ENCODE assay signal across 9 cellular contexts in the genomic region with DNA sequence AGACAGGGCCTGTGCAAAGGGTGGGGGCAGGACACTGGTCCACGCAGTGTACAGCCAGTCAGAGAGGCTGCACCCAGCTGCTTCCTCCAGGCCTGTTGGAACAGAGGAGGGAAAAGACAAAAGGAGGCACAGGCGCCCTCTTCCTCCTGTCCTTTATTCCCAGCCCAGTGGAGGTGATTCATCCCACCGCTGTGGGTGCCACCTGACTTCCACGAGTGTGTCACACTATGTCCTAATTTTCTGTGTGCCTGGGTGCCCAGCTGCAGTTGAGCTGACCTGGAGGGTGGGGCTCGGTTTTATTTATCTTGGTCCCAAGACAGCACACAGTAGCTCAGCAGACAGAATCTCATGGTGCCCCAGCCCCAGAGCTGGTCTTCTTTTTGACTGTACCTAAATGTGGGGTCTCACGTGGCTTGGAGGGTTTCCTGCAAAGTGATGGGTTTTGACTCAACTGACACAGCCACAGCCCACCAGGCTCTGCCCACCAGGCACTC. TPM values are rescaled to one million over a fixed set of nuclear protein-coding genes. Genes with fewer than 3 reads are reported as not detected.
A peak's percentile ranks its signal among the peaks of the same experiment; 100 is the strongest.
DNase-seq lines count a peak whose midpoint lies in the region; ATAC-seq and TF ChIP-seq lines count a peak whose summit lies in the region.
"Had no signal": no experiment of that assay in that cellular context is flagged by ENCODE, and none has a peak within 500 bp of the region (broad histone marks: within the 10 kb centered on the region; RNA-seq: fewer than 3 reads in every experiment).

No MANE protein-coding gene starts in this region.

- no peak overlapping the region for H3K27ac ChIP-seq in CD8-positive, alpha-beta T cell (ENCODE audit: low read depth, low read length)
- H3K27ac ChIP-seq: thoracic aorta had no signal

- no peak overlapping the region for H3K4me3 ChIP-seq in CD8-positive, alpha-beta T cell (ENCODE audit: low read depth, low read length)
- H3K4me3 ChIP-seq: thoracic aorta had no signal

- POLR2A ChIA-PET in CD8-positive, alpha-beta T cell (lab: Charles Lee), result no interaction called here

- H3K9me3 Mint-ChIP-seq in CD8-positive, alpha-beta T cell, result no peaks in the 10 kb centered on the region

- H3K9me3 ChIP-seq in CD8-positive, alpha-beta T cell (ENCODE audit: low read length), result no peaks in the 10 kb centered on the region
- H3K9me3 ChIP-seq: thoracic aorta had no signal

- H3K4me1 Mint-ChIP-seq in CD8-positive, alpha-beta T cell (ENCODE audit: low read depth), result peaks cover 62% of the 10 kb centered on the region

- no peak for TF ChIP-seq CTCF in CD8-positive, alpha-beta T cell (IDR thresholded peaks at IDR 0.05)
- no peak for TF ChIP-seq CTCF in GM13976 (IDR thresholded peaks at IDR 0.05; ENCODE audit: borderline replicate concordance, control extremely low read depth, extremely low read depth, insufficient read depth, missing control alignments)

- H3K4me3 Mint-ChIP-seq in CD8-positive, alpha-beta T cell, result no peak overlapping the region

- H3K4me1 ChIP-seq in CD8-positive, alpha-beta T cell (ENCODE audit: insufficient read depth, low read length), result peaks cover 38% of the 10 kb centered on the region

- CTCF ChIA-PET in CD8-positive, alpha-beta T cell (lab: Charles Lee), result interaction anchor here (0.6 kb wide), 1 partner anchor 14 kb away, joined by 3 read pairs; no protein-coding TSS in a partner anchor

- no peaks in the 10 kb centered on the region for H3K27me3 Mint-ChIP-seq in CD8-positive, alpha-beta T cell (ENCODE audit: low read depth)

- no peaks in the 10 kb centered on the region for H3K36me3 ChIP-seq in CD8-positive, alpha-beta T cell (ENCODE audit: insufficient read depth, low read length)
- H3K36me3 ChIP-seq: thoracic aorta had no signal

- H3K36me3 Mint-ChIP-seq in CD8-positive, alpha-beta T cell, result peaks cover 25% of the 10 kb centered on the region

- no peak for DNase-seq in CD8-positive, alpha-beta T cell
- DNase-seq in NCI-H69 (lab: John Stamatoyannopoulos, UW) (peak; percentile 30), dermis blood vessel endothelial cell (peak; percentile 49), lung microvascular endothelial cell (ENCODE audit: low read depth in 2 of 2) (peak; percentile 37 to 58), GM13976 (ENCODE audit: low spot score) (no peak), NCI-H524 treated with DMSO at 0.1 percent for 48 hours (lab: John Stamatoyannopoulos, UW) (no peak), ecto neural progenitor cell (ENCODE audit: low spot score) (no peak)

- in situ Hi-C loops in GM13976 (cut with MboI; ENCODE audit: low sequenced_read_pairs, unreplicated experiment), result no loop called here

- H3K27ac Mint-ChIP-seq in CD8-positive, alpha-beta T cell, result peak overlapping the region; percentile 35

- no peak for ATAC-seq in CD8-positive, alpha-beta T cell
- no peak for ATAC-seq in HG03457 (IDR thresholded peaks at IDR 0.05; ENCODE audit: unreplicated experiment)

- H3K27me3 ChIP-seq in CD8-positive, alpha-beta T cell (ENCODE audit: insufficient read depth, low read length), result no peaks in the 10 kb centered on the region

- intact Hi-C loops in CD8-positive, alpha-beta T cell (cut with DNase I, micrococcal nuclease), result no loop called here

RNA-seq across cellular contexts. Expression of a gene that starts 9.0 kb away (rescaled TPM):
- total RNA-seq in CD8-positive, alpha-beta T cell, result 10 to 100 TPM; 23.4 to 25.3 TPM
- 8.7 and 11.8 TPM in 2 replicates for total RNA-seq in dermis blood vessel endothelial cell
- 5.9 and 6.7 TPM in 2 replicates for total RNA-seq in lung microvascular endothelial cell

RNA-seq across cellular contexts. Expression of a gene that starts 33.2 kb away (rescaled TPM):
- not detected for total RNA-seq in CD8-positive, alpha-beta T cell
- not detected in 2 replicates for total RNA-seq in dermis blood vessel endothelial cell
- not detected in 2 replicates for total RNA-seq in lung microvascular endothelial cell
- total RNA-seq: thoracic aorta had no signal

RNA-seq across cellular contexts. Expression of a gene that starts 33.4 kb away (rescaled TPM):
- under 1 TPM; 0.52 to 0.61 TPM for total RNA-seq in CD8-positive, alpha-beta T cell
- total RNA-seq in dermis blood vessel endothelial cell, result 3.1 and 5.3 TPM in 2 replicates
- 1.1 and 1.4 TPM in 2 replicates for total RNA-seq in lung microvascular endothelial cell

Comparison
In these comparisons a context has a peak if more than half of its experiments do, and no peak if none do; other contexts are left out.
1. DNase-seq: peak in NCI-H69 (single experiment), dermis blood vessel endothelial cell (single experiment) and lung microvascular endothelial cell (2 of 2); none in CD8-positive, alpha-beta T cell (0 of 7), GM13976 (single experiment), NCI-H524 treated with DMSO at 0.1 percent for 48 hours (single experiment) and ecto neural progenitor cell (single experiment).